1 cellular context compared by ENCODE assay signal in the genomic region with DNA sequence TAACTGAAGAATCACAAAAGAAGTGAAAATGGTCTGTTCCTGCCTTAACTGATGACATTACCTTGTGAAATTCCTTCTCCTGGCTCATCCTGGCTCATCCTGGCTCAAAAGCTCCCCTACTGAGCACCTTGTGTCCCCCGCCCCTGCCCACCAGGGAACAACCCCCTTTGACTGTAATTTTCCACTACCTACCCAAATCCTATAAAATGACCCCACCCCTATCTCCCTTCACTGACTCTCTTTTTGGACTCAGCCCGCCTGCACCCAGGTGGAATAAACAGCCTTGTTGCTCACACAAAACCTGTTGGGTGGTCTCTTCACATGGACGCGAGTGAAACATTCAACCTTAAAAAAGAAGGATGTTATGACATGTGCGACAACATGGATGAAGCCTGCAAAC.
TF ChIP-seq lines count a peak whose summit lies in the region.

No MANE protein-coding gene starts in this region.

TF ChIP-seq in WTC11, 78 proteins besides CTCF, POLR2A, EP300 and RAD21:
- 0 out of 2 replicates have a peak, but pooled peaks have one; percentile 24 for TF ChIP-seq SP1 (CRISPR knock-in tag; conservative IDR thresholded peaks at IDR 0.05)
